In the genomic region with DNA sequence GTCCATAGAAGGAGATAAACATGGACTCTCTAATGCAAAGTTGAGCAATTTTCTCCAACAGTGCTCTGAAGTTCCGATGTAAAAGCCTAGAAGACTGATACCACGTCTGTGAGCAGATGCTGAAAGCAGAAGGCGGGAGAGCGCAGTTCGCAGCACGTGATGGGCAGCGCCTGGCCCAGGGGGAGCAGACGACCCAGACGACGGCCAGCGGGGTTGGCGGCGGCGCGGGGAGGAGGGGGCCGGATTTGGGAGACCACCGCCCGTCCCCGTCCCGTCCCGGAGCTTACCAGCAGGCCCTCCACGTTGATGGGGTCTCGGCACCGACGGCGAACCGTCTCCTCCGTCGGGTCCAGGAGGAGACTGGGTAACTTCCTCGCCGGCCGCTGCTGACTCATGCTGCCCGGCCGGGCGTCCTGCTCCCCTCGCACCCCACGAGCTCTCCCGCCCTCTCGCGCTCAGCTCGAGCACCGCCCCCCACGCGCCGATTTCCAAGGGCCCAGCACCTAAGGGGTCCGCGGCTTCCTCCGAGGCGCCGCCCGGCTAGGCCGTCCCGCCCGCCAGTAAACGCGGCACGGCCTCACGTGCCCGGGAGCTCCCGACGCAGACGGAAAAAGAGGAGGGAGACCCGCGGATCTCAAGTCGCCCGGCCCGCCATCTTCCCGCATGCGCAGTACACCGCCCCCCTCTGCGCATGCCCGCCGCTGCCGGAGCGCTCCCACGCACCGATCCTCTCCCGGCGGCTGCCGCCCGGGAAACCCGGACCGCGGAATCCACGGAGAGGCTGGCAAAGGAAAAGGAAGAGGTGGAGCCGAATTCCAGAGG, we compare ENCODE assay signal across 8 cellular contexts. TPM values are rescaled to one million over a fixed set of nuclear protein-coding genes. Genes with fewer than 3 reads are reported as not detected.
A peak's percentile ranks its signal among the peaks of the same experiment; 100 is the strongest.
DNase-seq lines count a peak whose midpoint lies in the region; ATAC-seq and TF ChIP-seq lines count a peak whose summit lies in the region.

A gene with protein sequence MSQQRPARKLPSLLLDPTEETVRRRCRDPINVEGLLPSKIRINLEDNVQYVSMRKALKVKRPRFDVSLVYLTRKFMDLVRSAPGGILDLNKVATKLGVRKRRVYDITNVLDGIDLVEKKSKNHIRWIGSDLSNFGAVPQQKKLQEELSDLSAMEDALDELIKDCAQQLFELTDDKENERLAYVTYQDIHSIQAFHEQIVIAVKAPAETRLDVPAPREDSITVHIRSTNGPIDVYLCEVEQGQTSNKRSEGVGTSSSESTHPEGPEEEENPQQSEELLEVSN (minus strand): TSS at position 677 of the 822 bp plus-strand sequence. CDS start 282 bp downstream, at position 395.

- DNase-seq in GM04503 (ENCODE audit: low read depth) (peak; percentile 73), NCI-H1105 treated with DMSO at 0.1 percent for 48 hours (lab: John Stamatoyannopoulos, UW) (peak; percentile 82), SKM-1 treated with dmso at 0.1 percent for 144 hours (lab: John Stamatoyannopoulos, UW; ENCODE audit: unreplicated experiment) (peak; percentile 67), globus pallidus (ENCODE audit: low spot score) (peak; percentile 87), omental fat pad (ENCODE audit: low spot score) (peak; percentile 63)
- DNase-seq in activated naive CD4-positive, alpha-beta T cell treated with anti-CD3 and anti-CD28 coated beads, Interleukin-2, amount 50 U/mL, for 72 hours (ENCODE audit: low spot score in 2 of 2) = peak; percentile 88 to 92

- peak within 1 kb of the TSS; percentile 93 to 95 for H3K27ac Mint-ChIP-seq in activated naive CD4-positive, alpha-beta T cell treated with anti-CD3 and anti-CD28 coated beads, Interleukin-2, amount 50 U/mL, for 72 hours

- H3K9me3 Mint-ChIP-seq in activated naive CD4-positive, alpha-beta T cell treated with anti-CD3 and anti-CD28 coated beads, Interleukin-2, amount 50 U/mL, for 72 hours = peaks cover 0 to 4% of the 10 kb centered on the region in 2 donors

- H3K27ac ChIP-seq in temporal lobe (ENCODE audit: low read depth, low read length) = peak within 1 kb of the TSS; percentile 50

- H3K36me3 Mint-ChIP-seq in activated naive CD4-positive, alpha-beta T cell treated with anti-CD3 and anti-CD28 coated beads, Interleukin-2, amount 50 U/mL, for 72 hours = peaks cover 17 to 20% of the 10 kb centered on the region in 2 donors

- TF ChIP-seq CTCF in omental fat pad (IDR thresholded peaks at IDR 0.05) = no peak

- ATAC-seq in HG02588 (IDR thresholded peaks at IDR 0.05; ENCODE audit: unreplicated experiment) = peak; percentile 66
- peak; percentile 77 to 82 for ATAC-seq in activated naive CD4-positive, alpha-beta T cell treated with anti-CD3 and anti-CD28 coated beads, Interleukin-2, amount 50 U/mL, for 72 hours
- peak; percentile 99 for ATAC-seq in omental fat pad (ENCODE audit: low FRiP score)

RNA-seq across cellular contexts. Expression of the gene that starts here (rescaled TPM):
- total RNA-seq in activated naive CD4-positive, alpha-beta T cell treated with anti-CD3 and anti-CD28 coated beads, Interleukin-2, amount 50 U/mL, for 72 hours = 1 to 10 TPM; 7.2 to 7.9 TPM
- total RNA-seq in omental fat pad = 10 to 100 TPM; 14.5 to 32.8 (median 25.8) TPM
- 8.9 TPM for total RNA-seq in temporal lobe

Comparison
In these comparisons a context has a peak if more than half of its experiments do, and no peak if none do; other contexts are left out.
1. Peak in every context shown above with its lines: DNase-seq, ATAC-seq and H3K27ac ChIP-seq.